ENCODE assay signal across 2 cellular contexts in the genomic region with DNA sequence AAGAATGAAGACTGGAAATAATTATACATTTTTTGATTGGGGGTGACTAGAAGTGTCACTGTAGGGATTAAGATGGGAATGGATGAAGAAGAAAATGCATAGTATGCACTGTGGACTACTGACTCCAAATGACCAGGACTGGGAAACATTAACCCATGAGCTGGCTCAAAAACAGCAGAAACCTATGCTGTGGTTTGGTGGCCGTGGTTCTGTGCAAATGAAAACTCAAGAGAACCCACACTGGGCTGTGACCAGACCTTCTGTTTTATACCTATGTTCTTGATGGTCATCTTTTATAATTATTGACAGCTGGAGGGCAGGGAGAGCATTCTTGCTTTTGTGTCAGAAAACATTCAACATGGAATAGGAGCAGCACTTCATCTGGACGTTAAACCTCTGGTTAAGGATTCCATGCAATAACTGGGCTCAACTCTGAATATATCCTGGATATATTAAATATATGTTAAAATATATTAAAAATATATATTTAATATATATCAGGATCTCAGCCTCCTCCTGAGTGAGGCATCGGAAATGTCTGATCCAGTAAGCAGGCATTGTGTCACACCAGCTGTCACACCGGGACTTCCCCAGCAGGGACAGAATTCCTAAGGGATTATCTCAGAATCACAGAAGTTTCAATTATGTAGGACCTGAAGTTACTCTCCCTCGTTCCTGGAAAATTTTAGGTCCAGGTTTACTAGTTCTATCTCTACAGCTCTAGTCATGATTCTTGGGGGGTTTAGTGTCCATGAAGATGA.
TF ChIP-seq lines count a peak whose summit lies in the region.

No MANE protein-coding gene starts in this region.

TF ChIP-seq in GM23338, 12 proteins besides CTCF, POLR2A, EP300 and RAD21:
- TF ChIP-seq, protein P1, sequence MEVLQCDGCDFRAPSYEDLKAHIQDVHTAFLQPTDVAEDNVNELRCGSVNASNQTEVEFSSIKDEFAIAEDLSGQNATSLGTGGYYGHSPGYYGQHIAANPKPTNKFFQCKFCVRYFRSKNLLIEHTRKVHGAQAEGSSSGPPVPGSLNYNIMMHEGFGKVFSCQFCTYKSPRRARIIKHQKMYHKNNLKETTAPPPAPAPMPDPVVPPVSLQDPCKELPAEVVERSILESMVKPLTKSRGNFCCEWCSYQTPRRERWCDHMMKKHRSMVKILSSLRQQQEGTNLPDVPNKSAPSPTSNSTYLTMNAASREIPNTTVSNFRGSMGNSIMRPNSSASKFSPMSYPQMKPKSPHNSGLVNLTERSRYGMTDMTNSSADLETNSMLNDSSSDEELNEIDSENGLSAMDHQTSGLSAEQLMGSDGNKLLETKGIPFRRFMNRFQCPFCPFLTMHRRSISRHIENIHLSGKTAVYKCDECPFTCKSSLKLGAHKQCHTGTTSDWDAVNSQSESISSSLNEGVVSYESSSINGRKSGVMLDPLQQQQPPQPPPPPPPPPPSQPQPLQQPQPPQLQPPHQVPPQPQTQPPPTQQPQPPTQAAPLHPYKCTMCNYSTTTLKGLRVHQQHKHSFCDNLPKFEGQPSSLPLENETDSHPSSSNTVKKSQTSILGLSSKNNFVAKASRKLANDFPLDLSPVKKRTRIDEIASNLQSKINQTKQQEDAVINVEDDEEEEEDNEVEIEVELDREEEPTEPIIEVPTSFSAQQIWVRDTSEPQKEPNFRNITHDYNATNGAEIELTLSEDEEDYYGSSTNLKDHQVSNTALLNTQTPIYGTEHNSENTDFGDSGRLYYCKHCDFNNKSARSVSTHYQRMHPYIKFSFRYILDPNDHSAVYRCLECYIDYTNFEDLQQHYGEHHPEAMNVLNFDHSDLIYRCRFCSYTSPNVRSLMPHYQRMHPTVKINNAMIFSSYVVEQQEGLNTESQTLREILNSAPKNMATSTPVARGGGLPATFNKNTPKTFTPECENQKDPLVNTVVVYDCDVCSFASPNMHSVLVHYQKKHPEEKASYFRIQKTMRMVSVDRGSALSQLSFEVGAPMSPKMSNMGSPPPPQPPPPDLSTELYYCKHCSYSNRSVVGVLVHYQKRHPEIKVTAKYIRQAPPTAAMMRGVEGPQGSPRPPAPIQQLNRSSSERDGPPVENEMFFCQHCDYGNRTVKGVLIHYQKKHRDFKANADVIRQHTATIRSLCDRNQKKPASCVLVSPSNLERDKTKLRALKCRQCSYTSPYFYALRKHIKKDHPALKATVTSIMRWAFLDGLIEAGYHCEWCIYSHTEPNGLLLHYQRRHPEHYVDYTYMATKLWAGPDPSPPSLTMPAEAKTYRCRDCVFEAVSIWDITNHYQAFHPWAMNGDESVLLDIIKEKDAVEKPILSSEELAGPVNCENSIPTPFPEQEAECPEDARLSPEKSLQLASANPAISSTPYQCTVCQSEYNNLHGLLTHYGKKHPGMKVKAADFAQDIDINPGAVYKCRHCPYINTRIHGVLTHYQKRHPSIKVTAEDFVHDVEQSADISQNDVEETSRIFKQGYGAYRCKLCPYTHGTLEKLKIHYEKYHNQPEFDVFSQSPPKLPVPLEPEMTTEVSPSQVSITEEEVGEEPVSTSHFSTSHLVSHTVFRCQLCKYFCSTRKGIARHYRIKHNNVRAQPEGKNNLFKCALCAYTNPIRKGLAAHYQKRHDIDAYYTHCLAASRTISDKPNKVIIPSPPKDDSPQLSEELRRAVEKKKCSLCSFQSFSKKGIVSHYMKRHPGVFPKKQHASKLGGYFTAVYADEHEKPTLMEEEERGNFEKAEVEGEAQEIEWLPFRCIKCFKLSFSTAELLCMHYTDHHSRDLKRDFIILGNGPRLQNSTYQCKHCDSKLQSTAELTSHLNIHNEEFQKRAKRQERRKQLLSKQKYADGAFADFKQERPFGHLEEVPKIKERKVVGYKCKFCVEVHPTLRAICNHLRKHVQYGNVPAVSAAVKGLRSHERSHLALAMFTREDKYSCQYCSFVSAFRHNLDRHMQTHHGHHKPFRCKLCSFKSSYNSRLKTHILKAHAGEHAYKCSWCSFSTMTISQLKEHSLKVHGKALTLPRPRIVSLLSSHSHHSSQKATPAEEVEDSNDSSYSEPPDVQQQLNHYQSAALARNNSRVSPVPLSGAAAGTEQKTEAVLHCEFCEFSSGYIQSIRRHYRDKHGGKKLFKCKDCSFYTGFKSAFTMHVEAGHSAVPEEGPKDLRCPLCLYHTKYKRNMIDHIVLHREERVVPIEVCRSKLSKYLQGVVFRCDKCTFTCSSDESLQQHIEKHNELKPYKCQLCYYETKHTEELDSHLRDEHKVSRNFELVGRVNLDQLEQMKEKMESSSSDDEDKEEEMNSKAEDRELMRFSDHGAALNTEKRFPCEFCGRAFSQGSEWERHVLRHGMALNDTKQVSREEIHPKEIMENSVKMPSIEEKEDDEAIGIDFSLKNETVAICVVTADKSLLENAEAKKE (CRISPR knock-in tag; IDR thresholded peaks at IDR 0.05) = no peak
- TF ChIP-seq ZNF114 (CRISPR knock-in tag; IDR thresholded peaks at IDR 0.05) = no peak
- no peak for TF ChIP-seq NANOG (IDR thresholded peaks at IDR 0.05; ENCODE audit: borderline replicate concordance)
- TF ChIP-seq, protein P2, sequence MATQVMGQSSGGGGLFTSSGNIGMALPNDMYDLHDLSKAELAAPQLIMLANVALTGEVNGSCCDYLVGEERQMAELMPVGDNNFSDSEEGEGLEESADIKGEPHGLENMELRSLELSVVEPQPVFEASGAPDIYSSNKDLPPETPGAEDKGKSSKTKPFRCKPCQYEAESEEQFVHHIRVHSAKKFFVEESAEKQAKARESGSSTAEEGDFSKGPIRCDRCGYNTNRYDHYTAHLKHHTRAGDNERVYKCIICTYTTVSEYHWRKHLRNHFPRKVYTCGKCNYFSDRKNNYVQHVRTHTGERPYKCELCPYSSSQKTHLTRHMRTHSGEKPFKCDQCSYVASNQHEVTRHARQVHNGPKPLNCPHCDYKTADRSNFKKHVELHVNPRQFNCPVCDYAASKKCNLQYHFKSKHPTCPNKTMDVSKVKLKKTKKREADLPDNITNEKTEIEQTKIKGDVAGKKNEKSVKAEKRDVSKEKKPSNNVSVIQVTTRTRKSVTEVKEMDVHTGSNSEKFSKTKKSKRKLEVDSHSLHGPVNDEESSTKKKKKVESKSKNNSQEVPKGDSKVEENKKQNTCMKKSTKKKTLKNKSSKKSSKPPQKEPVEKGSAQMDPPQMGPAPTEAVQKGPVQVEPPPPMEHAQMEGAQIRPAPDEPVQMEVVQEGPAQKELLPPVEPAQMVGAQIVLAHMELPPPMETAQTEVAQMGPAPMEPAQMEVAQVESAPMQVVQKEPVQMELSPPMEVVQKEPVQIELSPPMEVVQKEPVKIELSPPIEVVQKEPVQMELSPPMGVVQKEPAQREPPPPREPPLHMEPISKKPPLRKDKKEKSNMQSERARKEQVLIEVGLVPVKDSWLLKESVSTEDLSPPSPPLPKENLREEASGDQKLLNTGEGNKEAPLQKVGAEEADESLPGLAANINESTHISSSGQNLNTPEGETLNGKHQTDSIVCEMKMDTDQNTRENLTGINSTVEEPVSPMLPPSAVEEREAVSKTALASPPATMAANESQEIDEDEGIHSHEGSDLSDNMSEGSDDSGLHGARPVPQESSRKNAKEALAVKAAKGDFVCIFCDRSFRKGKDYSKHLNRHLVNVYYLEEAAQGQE (IDR thresholded peaks at IDR 0.05; ENCODE audit: unreplicated experiment) = no peak
- no peak for TF ChIP-seq EZH2 (IDR thresholded peaks at IDR 0.05; ENCODE audit: low read depth, unreplicated experiment)
- TF ChIP-seq, protein P3, sequence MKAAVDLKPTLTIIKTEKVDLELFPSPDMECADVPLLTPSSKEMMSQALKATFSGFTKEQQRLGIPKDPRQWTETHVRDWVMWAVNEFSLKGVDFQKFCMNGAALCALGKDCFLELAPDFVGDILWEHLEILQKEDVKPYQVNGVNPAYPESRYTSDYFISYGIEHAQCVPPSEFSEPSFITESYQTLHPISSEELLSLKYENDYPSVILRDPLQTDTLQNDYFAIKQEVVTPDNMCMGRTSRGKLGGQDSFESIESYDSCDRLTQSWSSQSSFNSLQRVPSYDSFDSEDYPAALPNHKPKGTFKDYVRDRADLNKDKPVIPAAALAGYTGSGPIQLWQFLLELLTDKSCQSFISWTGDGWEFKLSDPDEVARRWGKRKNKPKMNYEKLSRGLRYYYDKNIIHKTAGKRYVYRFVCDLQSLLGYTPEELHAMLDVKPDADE (IDR thresholded peaks at IDR 0.05) = no peak

TF ChIP-seq in HepG2, 621 proteins besides CTCF, POLR2A, EP300 and RAD21 (continues in another document):
- TF ChIP-seq FOSL2 (CRISPR knock-in tag; IDR thresholded peaks at IDR 0.05) (no peak), ZFP82 (CRISPR knock-in tag; IDR thresholded peaks at IDR 0.05; ENCODE audit: borderline replicate concordance) (no peak), TGIF2 (CRISPR knock-in tag; IDR thresholded peaks at IDR 0.05) (no peak), ZMYM4 (CRISPR knock-in tag; IDR thresholded peaks at IDR 0.05) (no peak), ZNF670 (CRISPR knock-in tag; IDR thresholded peaks at IDR 0.05; ENCODE audit: borderline replicate concordance) (no peak), FOXO1 (CRISPR knock-in tag; IDR thresholded peaks at IDR 0.05) (no peak)
- TF ChIP-seq, protein P4, sequence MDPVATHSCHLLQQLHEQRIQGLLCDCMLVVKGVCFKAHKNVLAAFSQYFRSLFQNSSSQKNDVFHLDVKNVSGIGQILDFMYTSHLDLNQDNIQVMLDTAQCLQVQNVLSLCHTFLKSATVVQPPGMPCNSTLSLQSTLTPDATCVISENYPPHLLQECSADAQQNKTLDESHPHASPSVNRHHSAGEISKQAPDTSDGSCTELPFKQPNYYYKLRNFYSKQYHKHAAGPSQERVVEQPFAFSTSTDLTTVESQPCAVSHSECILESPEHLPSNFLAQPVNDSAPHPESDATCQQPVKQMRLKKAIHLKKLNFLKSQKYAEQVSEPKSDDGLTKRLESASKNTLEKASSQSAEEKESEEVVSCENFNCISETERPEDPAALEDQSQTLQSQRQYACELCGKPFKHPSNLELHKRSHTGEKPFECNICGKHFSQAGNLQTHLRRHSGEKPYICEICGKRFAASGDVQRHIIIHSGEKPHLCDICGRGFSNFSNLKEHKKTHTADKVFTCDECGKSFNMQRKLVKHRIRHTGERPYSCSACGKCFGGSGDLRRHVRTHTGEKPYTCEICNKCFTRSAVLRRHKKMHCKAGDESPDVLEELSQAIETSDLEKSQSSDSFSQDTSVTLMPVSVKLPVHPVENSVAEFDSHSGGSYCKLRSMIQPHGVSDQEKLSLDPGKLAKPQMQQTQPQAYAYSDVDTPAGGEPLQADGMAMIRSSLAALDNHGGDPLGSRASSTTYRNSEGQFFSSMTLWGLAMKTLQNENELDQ (CRISPR knock-in tag; IDR thresholded peaks at IDR 0.05; ENCODE audit: borderline replicate concordance) = no peak
- TF ChIP-seq, protein P5, sequence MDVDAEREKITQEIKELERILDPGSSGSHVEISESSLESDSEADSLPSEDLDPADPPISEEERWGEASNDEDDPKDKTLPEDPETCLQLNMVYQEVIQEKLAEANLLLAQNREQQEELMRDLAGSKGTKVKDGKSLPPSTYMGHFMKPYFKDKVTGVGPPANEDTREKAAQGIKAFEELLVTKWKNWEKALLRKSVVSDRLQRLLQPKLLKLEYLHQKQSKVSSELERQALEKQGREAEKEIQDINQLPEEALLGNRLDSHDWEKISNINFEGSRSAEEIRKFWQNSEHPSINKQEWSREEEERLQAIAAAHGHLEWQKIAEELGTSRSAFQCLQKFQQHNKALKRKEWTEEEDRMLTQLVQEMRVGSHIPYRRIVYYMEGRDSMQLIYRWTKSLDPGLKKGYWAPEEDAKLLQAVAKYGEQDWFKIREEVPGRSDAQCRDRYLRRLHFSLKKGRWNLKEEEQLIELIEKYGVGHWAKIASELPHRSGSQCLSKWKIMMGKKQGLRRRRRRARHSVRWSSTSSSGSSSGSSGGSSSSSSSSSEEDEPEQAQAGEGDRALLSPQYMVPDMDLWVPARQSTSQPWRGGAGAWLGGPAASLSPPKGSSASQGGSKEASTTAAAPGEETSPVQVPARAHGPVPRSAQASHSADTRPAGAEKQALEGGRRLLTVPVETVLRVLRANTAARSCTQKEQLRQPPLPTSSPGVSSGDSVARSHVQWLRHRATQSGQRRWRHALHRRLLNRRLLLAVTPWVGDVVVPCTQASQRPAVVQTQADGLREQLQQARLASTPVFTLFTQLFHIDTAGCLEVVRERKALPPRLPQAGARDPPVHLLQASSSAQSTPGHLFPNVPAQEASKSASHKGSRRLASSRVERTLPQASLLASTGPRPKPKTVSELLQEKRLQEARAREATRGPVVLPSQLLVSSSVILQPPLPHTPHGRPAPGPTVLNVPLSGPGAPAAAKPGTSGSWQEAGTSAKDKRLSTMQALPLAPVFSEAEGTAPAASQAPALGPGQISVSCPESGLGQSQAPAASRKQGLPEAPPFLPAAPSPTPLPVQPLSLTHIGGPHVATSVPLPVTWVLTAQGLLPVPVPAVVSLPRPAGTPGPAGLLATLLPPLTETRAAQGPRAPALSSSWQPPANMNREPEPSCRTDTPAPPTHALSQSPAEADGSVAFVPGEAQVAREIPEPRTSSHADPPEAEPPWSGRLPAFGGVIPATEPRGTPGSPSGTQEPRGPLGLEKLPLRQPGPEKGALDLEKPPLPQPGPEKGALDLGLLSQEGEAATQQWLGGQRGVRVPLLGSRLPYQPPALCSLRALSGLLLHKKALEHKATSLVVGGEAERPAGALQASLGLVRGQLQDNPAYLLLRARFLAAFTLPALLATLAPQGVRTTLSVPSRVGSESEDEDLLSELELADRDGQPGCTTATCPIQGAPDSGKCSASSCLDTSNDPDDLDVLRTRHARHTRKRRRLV (CRISPR knock-in tag; IDR thresholded peaks at IDR 0.05) = no peak
- TF ChIP-seq, protein P6, sequence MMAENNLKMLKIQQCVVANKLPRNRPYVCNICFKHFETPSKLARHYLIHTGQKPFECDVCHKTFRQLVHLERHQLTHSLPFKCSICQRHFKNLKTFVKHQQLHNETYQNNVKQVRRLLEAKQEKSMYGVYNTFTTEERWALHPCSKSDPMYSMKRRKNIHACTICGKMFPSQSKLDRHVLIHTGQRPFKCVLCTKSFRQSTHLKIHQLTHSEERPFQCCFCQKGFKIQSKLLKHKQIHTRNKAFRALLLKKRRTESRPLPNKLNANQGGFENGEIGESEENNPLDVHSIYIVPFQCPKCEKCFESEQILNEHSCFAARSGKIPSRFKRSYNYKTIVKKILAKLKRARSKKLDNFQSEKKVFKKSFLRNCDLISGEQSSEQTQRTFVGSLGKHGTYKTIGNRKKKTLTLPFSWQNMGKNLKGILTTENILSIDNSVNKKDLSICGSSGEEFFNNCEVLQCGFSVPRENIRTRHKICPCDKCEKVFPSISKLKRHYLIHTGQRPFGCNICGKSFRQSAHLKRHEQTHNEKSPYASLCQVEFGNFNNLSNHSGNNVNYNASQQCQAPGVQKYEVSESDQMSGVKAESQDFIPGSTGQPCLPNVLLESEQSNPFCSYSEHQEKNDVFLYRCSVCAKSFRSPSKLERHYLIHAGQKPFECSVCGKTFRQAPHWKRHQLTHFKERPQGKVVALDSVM (CRISPR knock-in tag; IDR thresholded peaks at IDR 0.05) = no peak
- TF ChIP-seq, protein P7, sequence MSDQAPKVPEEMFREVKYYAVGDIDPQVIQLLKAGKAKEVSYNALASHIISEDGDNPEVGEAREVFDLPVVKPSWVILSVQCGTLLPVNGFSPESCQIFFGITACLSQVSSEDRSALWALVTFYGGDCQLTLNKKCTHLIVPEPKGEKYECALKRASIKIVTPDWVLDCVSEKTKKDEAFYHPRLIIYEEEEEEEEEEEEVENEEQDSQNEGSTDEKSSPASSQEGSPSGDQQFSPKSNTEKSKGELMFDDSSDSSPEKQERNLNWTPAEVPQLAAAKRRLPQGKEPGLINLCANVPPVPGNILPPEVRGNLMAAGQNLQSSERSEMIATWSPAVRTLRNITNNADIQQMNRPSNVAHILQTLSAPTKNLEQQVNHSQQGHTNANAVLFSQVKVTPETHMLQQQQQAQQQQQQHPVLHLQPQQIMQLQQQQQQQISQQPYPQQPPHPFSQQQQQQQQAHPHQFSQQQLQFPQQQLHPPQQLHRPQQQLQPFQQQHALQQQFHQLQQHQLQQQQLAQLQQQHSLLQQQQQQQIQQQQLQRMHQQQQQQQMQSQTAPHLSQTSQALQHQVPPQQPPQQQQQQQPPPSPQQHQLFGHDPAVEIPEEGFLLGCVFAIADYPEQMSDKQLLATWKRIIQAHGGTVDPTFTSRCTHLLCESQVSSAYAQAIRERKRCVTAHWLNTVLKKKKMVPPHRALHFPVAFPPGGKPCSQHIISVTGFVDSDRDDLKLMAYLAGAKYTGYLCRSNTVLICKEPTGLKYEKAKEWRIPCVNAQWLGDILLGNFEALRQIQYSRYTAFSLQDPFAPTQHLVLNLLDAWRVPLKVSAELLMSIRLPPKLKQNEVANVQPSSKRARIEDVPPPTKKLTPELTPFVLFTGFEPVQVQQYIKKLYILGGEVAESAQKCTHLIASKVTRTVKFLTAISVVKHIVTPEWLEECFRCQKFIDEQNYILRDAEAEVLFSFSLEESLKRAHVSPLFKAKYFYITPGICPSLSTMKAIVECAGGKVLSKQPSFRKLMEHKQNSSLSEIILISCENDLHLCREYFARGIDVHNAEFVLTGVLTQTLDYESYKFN (CRISPR knock-in tag; conservative IDR thresholded peaks at IDR 0.05) = no peak
